Comparison of ENCODE assay signal across 8 cellular contexts in the genomic region with DNA sequence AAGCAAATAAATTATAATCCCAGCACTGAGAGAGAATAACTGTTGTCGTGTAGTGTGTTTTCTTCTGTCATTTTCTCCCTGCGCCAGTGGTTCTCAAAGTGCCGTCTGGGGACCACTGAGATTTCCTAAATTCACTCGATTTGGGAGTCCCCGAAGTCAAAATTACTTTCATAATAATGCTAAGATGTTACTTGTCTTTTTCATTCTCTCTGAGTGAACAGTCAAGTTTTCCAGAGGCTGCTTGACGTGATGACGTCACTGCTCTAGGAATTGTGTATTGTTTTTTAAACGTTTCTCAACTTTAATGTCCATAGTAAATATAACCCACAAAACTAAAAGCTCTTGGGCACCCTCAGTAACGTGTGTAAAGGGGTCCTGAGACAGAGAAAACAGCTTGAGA. TPM values are rescaled to one million over a fixed set of nuclear protein-coding genes. Genes with fewer than 3 reads are reported as not detected.
DNase-seq lines count a peak whose midpoint lies in the region; ATAC-seq and TF ChIP-seq lines count a peak whose summit lies in the region.

No MANE protein-coding gene starts in this region.

- intact Hi-C loops in Calu3 (cut with micrococcal nuclease; ENCODE audit: unreplicated experiment), result loop anchor here (5.0 to 10.0 kb wide), 2 partner anchors 275 to 393 kb away; a partner anchor contains a TSS

- H3K4me3 Mint-ChIP-seq in Calu3 (ENCODE audit: low read depth, unreplicated experiment), result peak overlapping the region; percentile 96
- H3K4me3 Mint-ChIP-seq in osteocyte (ENCODE audit: unreplicated experiment), result peak overlapping the region; percentile 97

- peaks cover 14% of the 10 kb centered on the region for H3K27me3 Mint-ChIP-seq in Calu3 (ENCODE audit: unreplicated experiment)
- peaks cover 5% of the 10 kb centered on the region for H3K27me3 Mint-ChIP-seq in osteocyte (ENCODE audit: unreplicated experiment)

- peak overlapping the region; percentile 94 for H3K4me2 ChIP-seq in OCI-LY3 (ENCODE audit: low read length)

- no peaks in the 10 kb centered on the region for H4K20me1 ChIP-seq in OCI-LY3 (ENCODE audit: insufficient read depth, low read length)

- H3K4me1 Mint-ChIP-seq in Calu3 (ENCODE audit: low read depth, unreplicated experiment) (peaks cover 17% of the 10 kb centered on the region), osteocyte (ENCODE audit: unreplicated experiment) (peaks cover 34% of the 10 kb centered on the region)

- DNase-seq in Calu3, result no peak
- DNase-seq in effector memory CD4-positive, alpha-beta T cell, result no peak
- no peak for DNase-seq in osteocyte (ENCODE audit: extremely low spot score, unreplicated experiment)
- no peak for DNase-seq in NCI-H1092 treated with DMSO at 0.1 percent for 48 hours (lab: John Stamatoyannopoulos, UW)
- DNase-seq in GOT3 (lab: John Stamatoyannopoulos, UW), result no peak

- H3K9me3 Mint-ChIP-seq in Calu3 (ENCODE audit: low read depth, unreplicated experiment) (no peaks in the 10 kb centered on the region), osteocyte (ENCODE audit: unreplicated experiment) (no peaks in the 10 kb centered on the region)

- 0 out of 2 replicates have a peak overlapping the region, but pooled peaks have one; percentile 12 for H3K27ac ChIP-seq in OCI-LY3 (ENCODE audit: low read length)
- peak overlapping the region; percentile 53 for H3K27ac ChIP-seq in effector memory CD4-positive, alpha-beta T cell (ENCODE audit: insufficient read depth, low read length, poor library complexity, severe bottlenecking)

- no peaks in the 10 kb centered on the region for H3K9me3 ChIP-seq in OCI-LY3 (ENCODE audit: insufficient read depth, low read length)
- H3K9me3 ChIP-seq in effector memory CD4-positive, alpha-beta T cell (ENCODE audit: control insufficient read depth, low read length), result no peaks in the 10 kb centered on the region

- peak overlapping the region; percentile 93 for H3K4me3 ChIP-seq in OCI-LY3 (ENCODE audit: low read length)
- H3K4me3 ChIP-seq in effector memory CD4-positive, alpha-beta T cell (ENCODE audit: insufficient read depth, low read depth, low read length, poor library complexity, severe bottlenecking), result peak overlapping the region; percentile 94

- no TSS peak for BruUV-seq in Calu3 (replicated peaks; lab: Mats Ljungman, UMichigan)

- peaks cover 19% of the 10 kb centered on the region for H3K4me1 ChIP-seq in OCI-LY3 (ENCODE audit: low read length)
- H3K4me1 ChIP-seq in effector memory CD4-positive, alpha-beta T cell (ENCODE audit: control insufficient read depth, insufficient read depth, low read length, poor library complexity, severe bottlenecking), result peaks cover 15% of the 10 kb centered on the region

- peak overlapping the region; percentile 92 for H3K27ac Mint-ChIP-seq in Calu3 (ENCODE audit: unreplicated experiment)
- H3K27ac Mint-ChIP-seq in osteocyte (ENCODE audit: unreplicated experiment), result no peak overlapping the region

- H3K79me2 ChIP-seq in OCI-LY3 (ENCODE audit: low read length), result no peaks in the 10 kb centered on the region

- peak overlapping the region; percentile 72 for H3K9ac ChIP-seq in OCI-LY3 (ENCODE audit: low read length)

- H3K36me3 ChIP-seq in OCI-LY3 (replicated peaks; ENCODE audit: low read depth, low read length), result peaks cover 12% of the 10 kb centered on the region
- H3K36me3 ChIP-seq in effector memory CD4-positive, alpha-beta T cell (ENCODE audit: control insufficient read depth, insufficient read depth, low read length), result peaks cover 22% of the 10 kb centered on the region

- TF ChIP-seq CTCF in Calu3 (IDR thresholded peaks at IDR 0.05; ENCODE audit: unreplicated experiment) (no peak), OCI-LY3 (IDR thresholded peaks at IDR 0.05; ENCODE audit: low read depth, low read length) (no peak), osteocyte (IDR thresholded peaks at IDR 0.05) (no peak)

- no peaks in the 10 kb centered on the region for H3K27me3 ChIP-seq in OCI-LY3 (ENCODE audit: low read depth, low read length)
- no peaks in the 10 kb centered on the region for H3K27me3 ChIP-seq in effector memory CD4-positive, alpha-beta T cell (replicated peaks; ENCODE audit: control insufficient read depth, insufficient read depth, low read length, poor library complexity, severe bottlenecking)

- ATAC-seq in HG03025 (IDR thresholded peaks at IDR 0.05; ENCODE audit: low FRiP score, unreplicated experiment) (no peak), GM21367 (IDR thresholded peaks at IDR 0.05; ENCODE audit: unreplicated experiment) (no peak)

- H2AFZ ChIP-seq in OCI-LY3 (ENCODE audit: low read depth, low read length), result peak overlapping the region; percentile 95

- CTCF ChIA-PET in Calu3 (lab: Charles Lee), result interaction anchor here (0.8 to 3.6 kb wide), 5 partner anchors 53 to 100 kb away, joined by 3 to 52 read pairs (median 4); a partner anchor contains a TSS

- H3K36me3 Mint-ChIP-seq in Calu3 (ENCODE audit: insufficient read depth, unreplicated experiment), result peaks cover 51% of the 10 kb centered on the region
- H3K36me3 Mint-ChIP-seq in osteocyte (ENCODE audit: unreplicated experiment), result peaks cover 6% of the 10 kb centered on the region

RNA-seq across cellular contexts. Expression of a gene that starts 0.8 kb away (rescaled TPM):
- total RNA-seq in Calu3 (2022) (81.0 and 84.4 TPM in 2 replicates), osteocyte (36.9 and 42.0 TPM in 2 replicates)

RNA-seq across cellular contexts. Expression of a gene that starts 47.8 kb away (rescaled TPM):
- 172 and 206 TPM in 2 replicates for total RNA-seq in Calu3 (2022)
- 139 and 177 TPM in 2 replicates for total RNA-seq in osteocyte

RNA-seq across cellular contexts. Expression of a gene that starts 53.0 kb away (rescaled TPM):
- total RNA-seq in Calu3 (2022) (33.8 and 36.8 TPM in 2 replicates), osteocyte (20.4 and 24.0 TPM in 2 replicates)

RNA-seq across cellular contexts. Expression of a gene that starts 58.4 kb away (rescaled TPM):
- total RNA-seq in Calu3 (2022) (0.14 and 0.98 TPM in 2 replicates), osteocyte (not detected in 2 replicates)
